In genomic region chr16:68842964-68843481, GRCh38 we compare ENCODE assay signal across 7 cellular contexts. TPM values are rescaled to one million over a fixed set of nuclear protein-coding genes. Genes with fewer than 3 reads are reported as not detected.
A peak's percentile ranks its signal among the peaks of the same experiment; 100 is the strongest.
DNase-seq lines count a peak whose midpoint lies in the region; ATAC-seq and TF ChIP-seq lines count a peak whose summit lies in the region.
"Not testable (repeated sequence)": the region's sequence is repeated elsewhere in the genome, so short reads cannot be mapped to it uniquely, and the experiment has no call there.

No MANE protein-coding gene starts in this region.

- not testable (repeated sequence) for H2BK15ac ChIP-seq in mesendoderm (replicated peaks; ENCODE audit: low read depth)

- not testable (repeated sequence) for H4K8ac ChIP-seq in mesendoderm (ENCODE audit: low read depth, low read length)

- H3K9me3 Mint-ChIP-seq in MCF 10A (ENCODE audit: unreplicated experiment) = not testable (repeated sequence)

- H3K18ac ChIP-seq in mesendoderm (ENCODE audit: low read length) = not testable (repeated sequence)

- not testable (repeated sequence) for H3K23ac ChIP-seq in mesendoderm (ENCODE audit: low read length)

- POLR2A ChIA-PET in MCF 10A (lab: Yijun Ruan, JAX) = interaction anchor here (0.6 to 2.6 kb wide), 15 partner anchors 10 to 313 kb away, joined by 3 to 15 read pairs (median 3); partner anchors contain the start of genes CHTF8, HAS3 and UTP4

- not testable (repeated sequence) for DNase-seq in NB4 (ENCODE audit: low read depth); MCF 10A (ENCODE audit: unreplicated experiment); foreskin fibroblast; mesendoderm; gastrocnemius medialis
- DNase-seq in activated CD4-positive, alpha-beta T cell treated with anti-CD3 and anti-CD28 coated beads for 48 hours = peak; percentile 8

- H3K27ac Mint-ChIP-seq in MCF 10A (ENCODE audit: low read depth, unreplicated experiment) = peak overlapping the region; percentile 82

- H3K79me1 ChIP-seq in mesendoderm (ENCODE audit: low read length) = not testable (repeated sequence)

- not testable (repeated sequence) for H2BK120ac ChIP-seq in mesendoderm (ENCODE audit: low read depth, low read length)

- H3K56ac ChIP-seq in mesendoderm (ENCODE audit: low read length) = peak overlapping the region; percentile 32

- not testable (repeated sequence) for H3K9me3 ChIP-seq in gastrocnemius medialis

- peak overlapping the region; percentile 82 for H3K4me3 ChIP-seq in NB4 (ENCODE audit: low read depth, low read length)
- peak overlapping the region; percentile 84 to 90 for H3K4me3 ChIP-seq in foreskin fibroblast (ENCODE audit: low read depth in 1 of 2, low read length in 2 of 2)
- H3K4me3 ChIP-seq in mesendoderm (ENCODE audit: low read length) = not testable (repeated sequence)
- peak overlapping the region; percentile 76 to 99 (median 90) for H3K4me3 ChIP-seq in gastrocnemius medialis

- peak; percentile 5 for ATAC-seq in GM19043 (IDR thresholded peaks at IDR 0.05; ENCODE audit: low read depth, unreplicated experiment)
- peak in 1 of 2 donors; percentile 12 for ATAC-seq in gastrocnemius medialis

- in situ Hi-C loops in gastrocnemius medialis (cut with MboI; ENCODE audit: low sequenced_read_pairs in 4 of 4) = loop anchor here in 2 of 4 donors (10.0 to 25.0 kb wide), 2 partner anchors 306 to 318 kb away; partner anchors contain the start of gene ZFP90 (in 1 of the 2)

- TF ChIP-seq POLR2A in NB4 (IDR thresholded peaks at IDR 0.05; ENCODE audit: extremely low read depth, insufficient read length); gastrocnemius medialis (IDR thresholded peaks at IDR 0.05): not testable (repeated sequence)

- not testable (repeated sequence) for H2AK5ac ChIP-seq in mesendoderm (ENCODE audit: low read length)

- CTCF ChIA-PET in MCF 10A (lab: Yijun Ruan, JAX) = interaction anchor here (0.6 to 12.7 kb wide), 12 partner anchors 15 to 514 kb away, joined by 3 to 110 read pairs (median 4); no protein-coding TSS in a partner anchor

- H3K36me3 ChIP-seq in mesendoderm (ENCODE audit: control insufficient read depth, insufficient read depth, low read length); gastrocnemius medialis: not testable (repeated sequence)

- H3K4ac ChIP-seq in mesendoderm (ENCODE audit: low read depth, low read length) = not testable (repeated sequence)

- H3K4me1 ChIP-seq in mesendoderm (ENCODE audit: control insufficient read depth, low read depth, low read length); gastrocnemius medialis: not testable (repeated sequence)

- not testable (repeated sequence) for TF ChIP-seq CTCF in NB4 (IDR thresholded peaks at IDR 0.05; ENCODE audit: low read depth, low read length); MCF 10A (IDR thresholded peaks at IDR 0.05; ENCODE audit: unreplicated experiment); foreskin fibroblast (IDR thresholded peaks at IDR 0.05; ENCODE audit: low read depth, low read length); gastrocnemius medialis (IDR thresholded peaks at IDR 0.05 in 4 of 5, conservative IDR thresholded peaks at IDR 0.05 in 1 of 5)

- no CpG with 5 or more reads among the region's 23 CpGs for WGBS in mesendoderm (ENCODE audit: extremely low coverage, insufficient coverage, low lambda C conversion rate)

- H4K5ac ChIP-seq in mesendoderm (ENCODE audit: low read length) = not testable (repeated sequence)

- H3K9ac ChIP-seq in mesendoderm (ENCODE audit: low read length) = peak overlapping the region; percentile 93

- H3K36me3 Mint-ChIP-seq in MCF 10A (ENCODE audit: insufficient read depth, unreplicated experiment) = not testable (repeated sequence)

- H3K79me2 ChIP-seq in mesendoderm (ENCODE audit: control insufficient read depth, insufficient read depth, low read length) = not testable (repeated sequence)

- H3K4me2 ChIP-seq in mesendoderm (ENCODE audit: low read length) = not testable (repeated sequence)

- H3K27ac ChIP-seq in mesendoderm (ENCODE audit: low read depth, low read length) = not testable (repeated sequence)
- peak overlapping the region; percentile 86 to 95 (median 90) for H3K27ac ChIP-seq in gastrocnemius medialis

- not testable (repeated sequence) for H3K27me3 Mint-ChIP-seq in MCF 10A (ENCODE audit: insufficient read depth, unreplicated experiment)

- not testable (repeated sequence) for BruUV-seq in MCF 10A (replicated peaks; lab: Mats Ljungman, UMichigan)

- not testable (repeated sequence) for H2BK5ac ChIP-seq in mesendoderm (ENCODE audit: low read length)

- peaks cover 10% of the 10 kb centered on the region for H3K4me1 Mint-ChIP-seq in MCF 10A (ENCODE audit: insufficient read depth, unreplicated experiment)

- not testable (repeated sequence) for H3K27me3 ChIP-seq in mesendoderm (ENCODE audit: insufficient read depth, low read length, poor library complexity); gastrocnemius medialis

- intact Hi-C loops in MCF 10A (cut with micrococcal nuclease) = loop anchor here (1.0 to 2.0 kb wide), 2 partner anchors 136 to 314 kb away; no protein-coding TSS in a partner anchor
- intact Hi-C loops in gastrocnemius medialis (cut with DNase I; ENCODE audit: low total_unique reads) = loop anchor here (2.0 kb wide), 1 partner anchor 314 kb away; no protein-coding TSS in a partner anchor

- peak overlapping the region; percentile 82 for H3K4me3 Mint-ChIP-seq in MCF 10A (ENCODE audit: unreplicated experiment)

RNA-seq across cellular contexts. Expression of gene TANGO6, which starts 0.3 kb away (rescaled TPM):
- 14.6 and 21.8 TPM in 2 replicates for total RNA-seq in MCF 10A (2022)
- polyA plus RNA-seq in mesendoderm (2013, experiment 1 of 2) = 7.1 TPM
- polyA plus RNA-seq in mesendoderm (2013, experiment 2 of 2) = 7.3 TPM
- 10 to 100 TPM; 13.6 to 20.0 (median 17.8) TPM for total RNA-seq in gastrocnemius medialis
